ENCODE assay signal across 8 cellular contexts in genomic region chr1:244919320-244920282, GRCh38. TPM values are rescaled to one million over a fixed set of nuclear protein-coding genes. Genes with fewer than 3 reads are reported as not detected.
A peak's percentile ranks its signal among the peaks of the same experiment; 100 is the strongest.
DNase-seq lines count a peak whose midpoint lies in the region; ATAC-seq and TF ChIP-seq lines count a peak whose summit lies in the region.

No MANE protein-coding gene starts in this region.

- H3K9me3 ChIP-seq in AG04450 (ENCODE audit: control insufficient read depth, insufficient read depth, low read length) = no peaks in the 10 kb centered on the region

- H3K27ac Mint-ChIP-seq in activated naive CD8-positive, alpha-beta T cell = peak overlapping the region; percentile 89
- H3K27ac Mint-ChIP-seq in memory B cell = no peak overlapping the region

- H3K9me3 Mint-ChIP-seq in activated naive CD8-positive, alpha-beta T cell (ENCODE audit: low read depth) = no peaks in the 10 kb centered on the region
- no peaks in the 10 kb centered on the region for H3K9me3 Mint-ChIP-seq in memory B cell

- no peak overlapping the region for H3K27ac ChIP-seq in AG04450 (ENCODE audit: low read depth, low read length)

- DNase-seq in AG04450 (ENCODE audit: low read depth, low spot score) (no peak), memory B cell (ENCODE audit: low spot score in 2 of 2) (no peak), NCI-H1436 (lab: John Stamatoyannopoulos, UW) (no peak), NCI-H1105 (lab: John Stamatoyannopoulos, UW) (no peak)

- H3K27me3 Mint-ChIP-seq in activated naive CD8-positive, alpha-beta T cell = peaks cover 2% of the 10 kb centered on the region
- no peaks in the 10 kb centered on the region for H3K27me3 Mint-ChIP-seq in memory B cell

- CTCF ChIA-PET in AG04450 (lab: Charles Lee) = no interaction called here

- no peak for TF ChIP-seq CTCF in AG04450 (IDR thresholded peaks at IDR 0.05; ENCODE audit: low read depth, low read length)

- POLR2A ChIA-PET in AG04450 (lab: Yijun Ruan, JAX) = no interaction called here

- ATAC-seq in GM21576 (IDR thresholded peaks at IDR 0.05; ENCODE audit: unreplicated experiment) (peak; percentile 38), memory B cell (ENCODE audit: low read depth) (no peak), GM21619 (IDR thresholded peaks at IDR 0.05; ENCODE audit: unreplicated experiment) (no peak), GM21786 (IDR thresholded peaks at IDR 0.05; ENCODE audit: unreplicated experiment) (no peak)

- H3K27me3 ChIP-seq in AG04450 (ENCODE audit: control insufficient read depth, insufficient read depth, low read length) = peaks cover 3% of the 10 kb centered on the region

- H3K4me1 Mint-ChIP-seq in activated naive CD8-positive, alpha-beta T cell (ENCODE audit: low read depth) = peaks cover 9% of the 10 kb centered on the region
- peaks cover 9% of the 10 kb centered on the region for H3K4me1 Mint-ChIP-seq in memory B cell

- no peaks in the 10 kb centered on the region for H3K36me3 Mint-ChIP-seq in activated naive CD8-positive, alpha-beta T cell
- H3K36me3 Mint-ChIP-seq in memory B cell = no peaks in the 10 kb centered on the region

- peak overlapping the region; percentile 69 for H3K4me3 ChIP-seq in AG04450 (ENCODE audit: low read depth, low read length)

- peak overlapping the region; percentile 89 for H3K4me3 Mint-ChIP-seq in activated naive CD8-positive, alpha-beta T cell
- peak overlapping the region; percentile 82 for H3K4me3 Mint-ChIP-seq in memory B cell

RNA-seq across cellular contexts. Expression of gene HNRNPU, which starts 55.3 kb away (rescaled TPM):
- 205 and 262 TPM in 2 replicates for polyA plus RNA-seq in AG04450 (2011; rRNA removed)
- polyA minus RNA-seq in AG04450 (2011; rRNA and poly(A)+ RNA removed) = 333 and 366 TPM in 2 replicates
